8 cellular contexts compared by ENCODE assay signal in genomic region chr19:6773323-6773931, GRCh38.
DNase-seq lines count a peak whose midpoint lies in the region; ATAC-seq lines count a peak whose summit lies in the region.

No MANE protein-coding gene starts in this region.

- peak overlapping the region; percentile 95 for H3K4me3 Mint-ChIP-seq in T-helper 1 cell treated with Interleukin-12 subunit alpha and Interleukin-12 subunit beta and Interleukin-4 antibody, amounts not matched to agents 30 μg/mL and 1 μg/mL, for 36 hours
- peak overlapping the region; percentile 94 to 95 for H3K4me3 Mint-ChIP-seq in effector memory CD8-positive, alpha-beta T cell

- H3K36me3 Mint-ChIP-seq in T-helper 1 cell treated with Interleukin-12 subunit alpha and Interleukin-12 subunit beta and Interleukin-4 antibody, amounts not matched to agents 30 μg/mL and 1 μg/mL, for 36 hours (ENCODE audit: low read depth): peaks cover 40% of the 10 kb centered on the region
- H3K36me3 Mint-ChIP-seq in effector memory CD8-positive, alpha-beta T cell (ENCODE audit: insufficient read depth): peaks cover 48% of the 10 kb centered on the region

- H3K4me1 Mint-ChIP-seq in T-helper 1 cell treated with Interleukin-12 subunit alpha and Interleukin-12 subunit beta and Interleukin-4 antibody, amounts not matched to agents 30 μg/mL and 1 μg/mL, for 36 hours (ENCODE audit: low read depth): peaks cover 50% of the 10 kb centered on the region
- H3K4me1 Mint-ChIP-seq in effector memory CD8-positive, alpha-beta T cell (ENCODE audit: low read depth in 2 of 2): peaks cover 50 to 60% of the 10 kb centered on the region in 2 donors

- ATAC-seq in effector memory CD8-positive, alpha-beta T cell (replicated peaks): peak; percentile 25
- ATAC-seq in GM21825 (IDR thresholded peaks at IDR 0.05; ENCODE audit: unreplicated experiment): no peak

- no peaks in the 10 kb centered on the region for H3K27me3 Mint-ChIP-seq in T-helper 1 cell treated with Interleukin-12 subunit alpha and Interleukin-12 subunit beta and Interleukin-4 antibody, amounts not matched to agents 30 μg/mL and 1 μg/mL, for 36 hours (ENCODE audit: low read depth)
- no peaks in the 10 kb centered on the region for H3K27me3 Mint-ChIP-seq in effector memory CD8-positive, alpha-beta T cell

- peak; percentile 37 for DNase-seq in activated T-cell treated with anti-CD3 and anti-CD28 coated beads for 1 hour (ENCODE audit: low read depth)
- DNase-seq in activated T-cell treated with anti-CD3 and anti-CD28 coated beads for 4 hours: no peak
- DNase-seq in effector memory CD8-positive, alpha-beta T cell: peak in 1 of 3 experiments; percentile 30
- peak; percentile 53 to 57 for DNase-seq in stimulated activated CD4-positive, alpha-beta T cell treated with anti-CD3 and anti-CD28 coated beads, Interleukin-15, amount 100 ng/mL, for 48 hours (ENCODE audit: low read depth in 2 of 2)
- no peak for DNase-seq in NCI-H82 (lab: John Stamatoyannopoulos, UW)
- no peak for DNase-seq in NCI-H1694 (lab: John Stamatoyannopoulos, UW)

- H3K9me3 Mint-ChIP-seq in T-helper 1 cell treated with Interleukin-12 subunit alpha and Interleukin-12 subunit beta and Interleukin-4 antibody, amounts not matched to agents 30 μg/mL and 1 μg/mL, for 36 hours: peaks cover 12% of the 10 kb centered on the region
- peaks cover 0 to 7% of the 10 kb centered on the region in 2 donors for H3K9me3 Mint-ChIP-seq in effector memory CD8-positive, alpha-beta T cell

- peak overlapping the region; percentile 89 for H3K27ac Mint-ChIP-seq in T-helper 1 cell treated with Interleukin-12 subunit alpha and Interleukin-12 subunit beta and Interleukin-4 antibody, amounts not matched to agents 30 μg/mL and 1 μg/mL, for 36 hours
- peak overlapping the region; percentile 95 to 97 for H3K27ac Mint-ChIP-seq in effector memory CD8-positive, alpha-beta T cell

Comparison
In these comparisons a context has a peak if more than half of its experiments do, and no peak if none do; other contexts are left out.
1. DNase-seq: peak in activated T-cell treated with anti-CD3 and anti-CD28 coated beads for 1 hour (single experiment) and stimulated activated CD4-positive, alpha-beta T cell treated with anti-CD3 and anti-CD28 coated beads, Interleukin-15, amount 100 ng/mL, for 48 hours (2 of 2); none in activated T-cell treated with anti-CD3 and anti-CD28 coated beads for 4 hours (single experiment), NCI-H82 (single experiment) and NCI-H1694 (single experiment).